8 cellular contexts compared by ENCODE assay signal in genomic region chr5:33439905-33440481, GRCh38. TPM values are rescaled to one million over a fixed set of nuclear protein-coding genes. Genes with fewer than 3 reads are reported as not detected.
DNase-seq lines count a peak whose midpoint lies in the region; ATAC-seq and TF ChIP-seq lines count a peak whose summit lies in the region.

No MANE protein-coding gene starts in this region.

- no peak for TF ChIP-seq CTCF in body of pancreas (IDR thresholded peaks at IDR 0.05)

- TF ChIP-seq POLR2A in body of pancreas (IDR thresholded peaks at IDR 0.05): no peak

- DNase-seq in AG08396 (ENCODE audit: low spot score): peak; percentile 10
- no peak for DNase-seq in body of pancreas

- H3K4me3 ChIP-seq in body of pancreas: peak overlapping the region; percentile 26 to 29
- H3K4me3 ChIP-seq in mesodermal cell (ENCODE audit: extremely low read depth, insufficient read depth, low read length, poor library complexity, severe bottlenecking): peak overlapping the region; percentile 90

- H3K27ac ChIP-seq in body of pancreas: peak overlapping the region; percentile 88 to 96 (median 92)
- peak overlapping the region; percentile 99 for H3K27ac ChIP-seq in mesodermal cell (ENCODE audit: low read depth, low read length, severe bottlenecking)

- H3K4me1 ChIP-seq in body of pancreas (peaks cover 36% of the 10 kb centered on the region), mesodermal cell (ENCODE audit: control insufficient read depth, insufficient read depth, low read length, poor library complexity, severe bottlenecking) (peaks cover 7% of the 10 kb centered on the region)

- WGBS in body of pancreas, 2 donors: 2 to 5% methylated on average over 18 of the region's 18 CpGs
- 2 to 6% methylated on average over 11 to 15 of the region's 18 CpGs for WGBS in mesodermal cell (ENCODE audit: insufficient coverage in 2 of 2), 2 experiments

- H3K27me3 ChIP-seq in body of pancreas: no peaks in the 10 kb centered on the region

- ATAC-seq in HG02884 (IDR thresholded peaks at IDR 0.05; ENCODE audit: unreplicated experiment) (peak; percentile 2), body of pancreas (no peak), HG03432 (IDR thresholded peaks at IDR 0.05; ENCODE audit: unreplicated experiment) (no peak), HG03565 (IDR thresholded peaks at IDR 0.05; ENCODE audit: unreplicated experiment) (no peak), HG03354 (IDR thresholded peaks at IDR 0.05; ENCODE audit: poor library complexity, severe bottlenecking, unreplicated experiment) (no peak), HG02981 (IDR thresholded peaks at IDR 0.05; ENCODE audit: unreplicated experiment) (no peak)

- intact Hi-C loops in body of pancreas (cut with DNase I): no loop called here

- H3K9me3 ChIP-seq in body of pancreas (no peaks in the 10 kb centered on the region), mesodermal cell (ENCODE audit: control insufficient read depth, low read length) (no peaks in the 10 kb centered on the region)

- H3K36me3 ChIP-seq in body of pancreas (replicated peaks in 1 of 2; ENCODE audit: insufficient read depth in 1 of 2, low read depth in 2 of 2): no peaks in the 10 kb centered on the region
- peaks cover 22% of the 10 kb centered on the region for H3K36me3 ChIP-seq in mesodermal cell (ENCODE audit: control insufficient read depth, insufficient read depth, low read length)

RNA-seq across cellular contexts. Expression of gene TARS1, which starts 0.8 kb away (rescaled TPM):
- 10 to 100 TPM; 38.4 to 52.1 TPM for total RNA-seq in body of pancreas
- polyA plus RNA-seq in mesodermal cell (2013, experiment 1 of 2): 181 TPM
- polyA plus RNA-seq in mesodermal cell (2013, experiment 2 of 2): 199 TPM
